ENCODE assay signal across 1 cellular context in the genomic region with DNA sequence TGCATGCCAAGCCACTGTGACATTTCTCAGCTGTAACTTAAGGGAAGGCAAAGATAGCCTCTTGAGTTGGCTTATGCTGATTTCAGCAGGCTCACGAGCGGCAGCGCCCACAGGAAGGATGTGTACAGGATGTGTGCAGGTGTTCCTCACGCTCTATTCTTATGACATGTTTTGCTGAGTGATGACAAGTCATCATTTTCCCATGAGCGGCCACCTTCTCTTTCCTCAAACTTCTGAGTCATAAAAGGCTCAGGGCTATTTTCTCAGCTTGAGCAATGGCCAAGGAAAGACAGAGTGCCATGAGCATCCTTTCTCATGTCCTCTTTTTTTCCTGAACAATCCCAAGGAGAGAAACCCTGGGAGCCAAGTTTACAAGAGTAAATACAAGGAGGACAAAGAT.
TF ChIP-seq lines count a peak whose summit lies in the region.

No MANE protein-coding gene starts in this region.

TF ChIP-seq in K562, 482 proteins besides CTCF, POLR2A, EP300 and RAD21 (continued from another document):
- TF ChIP-seq, protein P1, sequence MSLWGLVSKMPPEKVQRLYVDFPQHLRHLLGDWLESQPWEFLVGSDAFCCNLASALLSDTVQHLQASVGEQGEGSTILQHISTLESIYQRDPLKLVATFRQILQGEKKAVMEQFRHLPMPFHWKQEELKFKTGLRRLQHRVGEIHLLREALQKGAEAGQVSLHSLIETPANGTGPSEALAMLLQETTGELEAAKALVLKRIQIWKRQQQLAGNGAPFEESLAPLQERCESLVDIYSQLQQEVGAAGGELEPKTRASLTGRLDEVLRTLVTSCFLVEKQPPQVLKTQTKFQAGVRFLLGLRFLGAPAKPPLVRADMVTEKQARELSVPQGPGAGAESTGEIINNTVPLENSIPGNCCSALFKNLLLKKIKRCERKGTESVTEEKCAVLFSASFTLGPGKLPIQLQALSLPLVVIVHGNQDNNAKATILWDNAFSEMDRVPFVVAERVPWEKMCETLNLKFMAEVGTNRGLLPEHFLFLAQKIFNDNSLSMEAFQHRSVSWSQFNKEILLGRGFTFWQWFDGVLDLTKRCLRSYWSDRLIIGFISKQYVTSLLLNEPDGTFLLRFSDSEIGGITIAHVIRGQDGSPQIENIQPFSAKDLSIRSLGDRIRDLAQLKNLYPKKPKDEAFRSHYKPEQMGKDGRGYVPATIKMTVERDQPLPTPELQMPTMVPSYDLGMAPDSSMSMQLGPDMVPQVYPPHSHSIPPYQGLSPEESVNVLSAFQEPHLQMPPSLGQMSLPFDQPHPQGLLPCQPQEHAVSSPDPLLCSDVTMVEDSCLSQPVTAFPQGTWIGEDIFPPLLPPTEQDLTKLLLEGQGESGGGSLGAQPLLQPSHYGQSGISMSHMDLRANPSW (CRISPR knock-in tag; IDR thresholded peaks at IDR 0.05): no peak
- TF ChIP-seq VEZF1 (CRISPR knock-in tag; IDR thresholded peaks at IDR 0.05): no peak
- TF ChIP-seq POU5F1 (IDR thresholded peaks at IDR 0.05; ENCODE audit: borderline replicate concordance, low read depth, low read length, partially characterized antibody): no peak
- no peak for TF ChIP-seq DLX4 (CRISPR knock-in tag; IDR thresholded peaks at IDR 0.05)
- TF ChIP-seq CCAR2 (IDR thresholded peaks at IDR 0.05; ENCODE audit: low read depth, low read length): no peak
TF ChIP-seq in K562: peak in this region for 1.
